In the genomic region with DNA sequence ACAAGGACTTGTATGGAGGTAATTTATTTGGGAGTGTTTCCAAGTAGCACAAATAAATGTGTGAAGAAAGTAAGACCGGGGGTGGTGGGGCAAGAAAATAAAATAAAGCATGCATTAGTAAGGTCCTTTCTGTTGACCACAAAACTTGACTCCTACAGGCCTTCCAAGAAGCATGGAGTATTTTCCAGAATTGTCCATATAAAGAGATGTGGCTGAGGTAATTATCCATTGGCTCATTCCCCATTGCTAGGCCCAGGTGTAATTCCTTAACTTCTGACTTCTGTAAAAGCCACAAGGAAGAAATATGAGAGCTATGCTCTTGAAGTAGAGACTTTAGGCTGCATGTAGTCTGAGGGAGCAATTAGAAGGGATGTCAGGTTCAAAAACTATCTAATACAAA, we compare ENCODE assay signal across 22 cellular contexts.
"Had no signal": no experiment of that assay in that cellular context is flagged by ENCODE, and none has a peak within 500 bp of the region (broad histone marks: within the 10 kb centered on the region; RNA-seq: fewer than 3 reads in every experiment).

No MANE protein-coding gene starts in this region.

- H3K4me3 ChIP-seq: esophagus squamous epithelium, lung, mucosa of descending colon, prostate gland, sigmoid colon, spleen, thoracic aorta, tibial nerve, upper lobe of left lung had no signal

- H3K9me3 ChIP-seq: esophagus squamous epithelium, mucosa of descending colon, neutrophil, prostate gland, sigmoid colon, spleen, thoracic aorta, tibial nerve, upper lobe of left lung had no signal

- H3K36me3 ChIP-seq: esophagus squamous epithelium, neutrophil, prostate gland, sigmoid colon, spleen, thoracic aorta, tibial nerve, upper lobe of left lung had no signal

- DNase-seq: cortex of kidney; effector memory CD8-positive, alpha-beta T cell; erythroblast; esophagus squamous epithelium; foreskin melanocyte; hypothalamus; immature natural killer cell; islet precursor cell; kidney glomerular epithelial cell; mucosa of descending colon; naive B cell; right cardiac atrium; sigmoid colon; spleen; stimulated activated CD4-positive, alpha-beta T cell treated with anti-CD3 and anti-CD28 coated beads, Interleukin-4, amount 100 ng/mL, for 4 hours; stimulated activated naive CD8-positive, alpha-beta T cell treated with anti-CD3 and anti-CD28 coated beads, Interleukin-15, Interleukin-2, amounts not matched to agents 100 U/mL and 50 U/mL, for 24 hours; upper lobe of left lung had no signal

- H3K4me1 ChIP-seq: esophagus squamous epithelium, prostate gland, spleen, tibial nerve, upper lobe of left lung had no signal

- H3K27ac ChIP-seq: esophagus squamous epithelium, neutrophil, prostate gland, sigmoid colon, spleen, thoracic aorta, tibial nerve, upper lobe of left lung had no signal

- H3K27me3 ChIP-seq: esophagus squamous epithelium, neutrophil, sigmoid colon, spleen, tibial nerve, upper lobe of left lung had no signal
